ENCODE assay signal across 1 cellular context in the genomic region with DNA sequence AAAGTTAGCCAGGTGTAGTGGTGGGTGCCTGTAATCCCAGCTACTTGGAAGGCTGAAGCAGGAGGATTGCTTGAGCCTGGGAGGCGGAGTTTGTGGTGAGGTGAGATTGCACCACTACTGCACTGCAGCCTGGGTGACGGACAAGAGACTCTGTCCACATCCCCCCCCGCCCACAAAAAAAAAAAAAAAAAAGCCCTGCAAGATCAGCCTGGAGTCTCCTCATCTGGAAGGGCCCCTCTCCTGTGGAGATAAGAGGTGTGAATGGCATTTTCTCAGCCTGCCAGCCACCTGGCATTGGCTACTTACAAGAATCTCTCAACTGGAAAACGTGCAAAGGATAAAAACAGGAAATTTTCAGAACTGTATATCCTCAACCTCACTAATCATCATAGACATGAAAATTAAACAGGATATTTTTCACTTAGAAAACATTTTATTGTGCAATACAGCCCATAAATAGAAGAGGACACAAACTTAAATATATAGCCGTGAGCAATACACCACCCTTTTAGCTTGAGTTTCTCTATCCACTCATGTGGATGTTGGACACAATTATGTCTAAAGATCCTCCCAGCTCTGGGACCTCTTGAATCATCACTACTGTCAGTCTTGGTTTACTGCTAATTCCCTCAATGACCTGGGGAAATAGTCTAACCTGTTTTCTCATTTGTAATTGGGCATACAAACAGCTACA.
TF ChIP-seq lines count a peak whose summit lies in the region.

No MANE protein-coding gene starts in this region.

TF ChIP-seq in K562, 482 proteins besides CTCF, POLR2A, EP300 and RAD21 (continued from another document):
- TF ChIP-seq MAZ (CRISPR knock-in tag; conservative IDR thresholded peaks at IDR 0.05 in 1 of 2, IDR thresholded peaks at IDR 0.05 in 1 of 2): 0 out of 4 replicates have a peak, but pooled peaks of 1 of the 2 experiments have one; percentile 35
- TF ChIP-seq, protein P1, sequence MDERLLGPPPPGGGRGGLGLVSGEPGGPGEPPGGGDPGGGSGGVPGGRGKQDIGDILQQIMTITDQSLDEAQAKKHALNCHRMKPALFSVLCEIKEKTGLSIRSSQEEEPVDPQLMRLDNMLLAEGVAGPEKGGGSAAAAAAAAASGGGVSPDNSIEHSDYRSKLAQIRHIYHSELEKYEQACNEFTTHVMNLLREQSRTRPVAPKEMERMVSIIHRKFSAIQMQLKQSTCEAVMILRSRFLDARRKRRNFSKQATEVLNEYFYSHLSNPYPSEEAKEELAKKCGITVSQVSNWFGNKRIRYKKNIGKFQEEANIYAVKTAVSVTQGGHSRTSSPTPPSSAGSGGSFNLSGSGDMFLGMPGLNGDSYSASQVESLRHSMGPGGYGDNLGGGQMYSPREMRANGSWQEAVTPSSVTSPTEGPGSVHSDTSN (CRISPR knock-in tag; IDR thresholded peaks at IDR 0.05; ENCODE audit: low read depth): no peak
- TF ChIP-seq, protein P1 (tag; conservative IDR thresholded peaks at IDR 0.05; ENCODE audit: low read depth): 0 out of 2 replicates have a peak, but pooled peaks have one; percentile 16
- TF ChIP-seq, protein P2, sequence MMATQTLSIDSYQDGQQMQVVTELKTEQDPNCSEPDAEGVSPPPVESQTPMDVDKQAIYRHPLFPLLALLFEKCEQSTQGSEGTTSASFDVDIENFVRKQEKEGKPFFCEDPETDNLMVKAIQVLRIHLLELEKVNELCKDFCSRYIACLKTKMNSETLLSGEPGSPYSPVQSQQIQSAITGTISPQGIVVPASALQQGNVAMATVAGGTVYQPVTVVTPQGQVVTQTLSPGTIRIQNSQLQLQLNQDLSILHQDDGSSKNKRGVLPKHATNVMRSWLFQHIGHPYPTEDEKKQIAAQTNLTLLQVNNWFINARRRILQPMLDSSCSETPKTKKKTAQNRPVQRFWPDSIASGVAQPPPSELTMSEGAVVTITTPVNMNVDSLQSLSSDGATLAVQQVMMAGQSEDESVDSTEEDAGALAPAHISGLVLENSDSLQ (IDR thresholded peaks at IDR 0.05): peak; percentile 70
